In the genomic region with DNA sequence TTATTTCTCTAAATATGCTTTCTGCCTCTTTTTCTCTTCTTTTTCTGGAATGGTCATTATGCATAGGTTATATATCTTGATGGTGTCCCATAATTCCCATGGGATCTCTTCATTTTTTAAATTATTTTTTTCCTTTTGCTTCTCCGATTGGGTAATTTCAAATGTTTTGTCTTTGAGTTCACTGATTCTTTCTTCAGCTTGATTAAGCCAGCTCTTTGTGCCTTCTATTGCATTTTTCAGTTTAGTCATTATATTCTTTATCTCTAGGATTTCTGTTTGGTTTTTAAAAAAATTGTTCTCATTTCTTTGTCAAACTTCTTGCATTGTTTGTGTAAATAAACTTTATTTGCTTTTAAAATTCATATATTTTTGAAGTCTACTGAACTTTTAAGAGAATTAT, we compare ENCODE assay signal across 10 cellular contexts.
"Had no signal": no experiment of that assay in that cellular context is flagged by ENCODE, and none has a peak within 500 bp of the region (broad histone marks: within the 10 kb centered on the region; RNA-seq: fewer than 3 reads in every experiment).

No MANE protein-coding gene starts in this region.

- FAIRE-seq: H1, H54 had no signal

- H2AFZ ChIP-seq: GM23248 had no signal

- H3K27ac ChIP-seq: GM23248, HL-60, KMS-11 had no signal

- DNase-seq: GM23248, H9, HCEC 1CT, HFFc6, IMR-90, KBM-7 had no signal

- H3K4me3 ChIP-seq: GM23248 had no signal

- H3K4me2 ChIP-seq: KMS-11 had no signal

- H3K9ac ChIP-seq: GM23248, KMS-11 had no signal
